ENCODE assay signal across 16 cellular contexts in genomic region chr7:41287559-41288335, GRCh38.
"Had no signal": no experiment of that assay in that cellular context is flagged by ENCODE, and none has a peak within 500 bp of the region (broad histone marks: within the 10 kb centered on the region; RNA-seq: fewer than 3 reads in every experiment).

No MANE protein-coding gene starts in this region.

- ATAC-seq: activated CD4-positive, alpha-beta T cell treated with anti-CD3 and anti-CD28 coated beads for 36 hours; activated naive CD4-positive, alpha-beta T cell treated with anti-CD3 and anti-CD28 coated beads, Interleukin-2, amount 50 U/mL, for 72 hours; gastroesophageal sphincter; heart left ventricle had no signal

- H3K27ac ChIP-seq: dorsolateral prefrontal cortex, gastroesophageal sphincter, heart left ventricle, tibial artery had no signal

- DNase-seq: activated CD4-positive, alpha-beta memory T cell treated with anti-CD3 and anti-CD28 coated beads for 36 hours; activated CD4-positive, alpha-beta T cell treated with anti-CD3 and anti-CD28 coated beads for 36 hours; activated gamma-delta T cell treated with Interleukin-2 at 50 U/mL for 16 hours; activated T-cell treated with anti-CD3 and anti-CD28 coated beads for 4 hours; central memory CD4-positive, alpha-beta T cell; dorsolateral prefrontal cortex; heart left ventricle; midbrain; nephron progenitor cell; nucleus accumbens; posterior cingulate gyrus; stimulated activated naive CD4-positive, alpha-beta T cell treated with Interleukin-2 at 50 U/mL for 16 hours; tibial artery had no signal

- H3K36me3 ChIP-seq: gastroesophageal sphincter, heart left ventricle, tibial artery had no signal

- H3K4me3 ChIP-seq: dorsolateral prefrontal cortex, gastroesophageal sphincter, heart left ventricle, tibial artery had no signal

- FAIRE-seq: colon had no signal

- H3K27me3 ChIP-seq: gastroesophageal sphincter, heart left ventricle, tibial artery had no signal

- H3K4me1 ChIP-seq: gastroesophageal sphincter, heart left ventricle, tibial artery had no signal
